ENCODE assay signal across 18 cellular contexts in genomic region chr13:109366521-109366920, GRCh38.
"Had no signal": no experiment of that assay in that cellular context is flagged by ENCODE, and none has a peak within 500 bp of the region (broad histone marks: within the 10 kb centered on the region; RNA-seq: fewer than 3 reads in every experiment).

No MANE protein-coding gene starts in this region.

- DNase-seq: effector memory CD8-positive, alpha-beta T cell; esophagus squamous epithelium; foreskin keratinocyte; immature natural killer cell; left colon; left ventricle myocardium superior; mesenchymal stem cell; midbrain; naive thymus-derived CD4-positive, alpha-beta T cell; nephron progenitor cell; psoas muscle; retina; stimulated activated CD4-positive, alpha-beta T cell treated with anti-CD3 and anti-CD28 coated beads, Interleukin-2, amount 100 ng/mL, for 24 hours; stimulated activated CD4-positive, alpha-beta T cell treated with anti-CD3 and anti-CD28 coated beads, Interleukin-4, amount 100 ng/mL, for 4 hours; stimulated activated naive B cell treated with anti-CD40 and anti-IgM and Interleukin-4, amounts not matched to agents 10 μg/mL and 1 μg/mL and 100 μg/mL, for 72 hours; stimulated activated naive CD8-positive, alpha-beta T cell treated with anti-CD3 and anti-CD28 coated beads, Interleukin-15, amount 100 ng/mL, for 72 hours; testis had no signal

- ATAC-seq: effector memory CD8-positive, alpha-beta T cell; foreskin keratinocyte; left colon; left ventricle myocardium superior; naive thymus-derived CD4-positive, alpha-beta T cell; psoas muscle; sciatic nerve; stimulated activated naive B cell treated with anti-CD40 and anti-IgM and Interleukin-4, amounts not matched to agents 10 μg/mL and 1 μg/mL and 100 μg/mL, for 72 hours; stimulated activated naive CD8-positive, alpha-beta T cell treated with anti-CD3 and anti-CD28 coated beads, Interleukin-15, amount 100 ng/mL, for 72 hours had no signal
